Comparison of ENCODE assay signal across 33 cellular contexts in the genomic region with DNA sequence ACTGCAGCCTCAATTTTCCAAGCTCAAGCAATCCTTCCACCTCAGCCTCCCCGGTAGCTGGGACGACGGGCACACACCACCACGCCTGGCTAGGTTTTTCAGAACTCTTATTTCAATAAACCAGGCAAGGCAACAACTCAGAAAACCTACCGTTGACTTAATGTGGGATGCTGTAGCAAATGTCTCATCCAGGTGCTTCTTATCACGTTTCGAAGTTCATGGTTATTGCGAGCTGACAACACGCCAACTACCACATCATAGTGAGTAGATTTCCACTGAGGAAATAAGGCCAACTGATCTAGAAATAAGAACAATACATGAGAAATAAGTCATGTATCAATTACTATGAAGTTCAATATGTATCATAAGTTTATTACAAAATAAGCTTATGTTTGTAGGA.
"Had no signal": no experiment of that assay in that cellular context is flagged by ENCODE, and none has a peak within 500 bp of the region (broad histone marks: within the 10 kb centered on the region; RNA-seq: fewer than 3 reads in every experiment).

No MANE protein-coding gene starts in this region.

- DNase-seq: activated B cell treated with CpG ODN at 0.5 μM for 24 hours; activated CD4-positive, alpha-beta memory T cell treated with anti-CD3 and anti-CD28 coated beads for 36 hours; activated CD4-positive, alpha-beta T cell treated with anti-CD3 and anti-CD28 coated beads for 4 hours; activated CD4-positive, alpha-beta T cell treated with anti-CD3 and anti-CD28 coated beads, Interleukin-2, amount 10 ng/mL, durations not matched to agents 24 days and 14 days; activated CD4-positive, alpha-beta T cell treated with anti-CD3 and anti-CD28 coated beads, Interleukin-2, amount 50 U/mL, for 1 hour; activated CD4-positive, alpha-beta T cell treated with anti-CD3 and anti-CD28 coated beads, Interleukin-2, amount 50 U/mL, for 4 hours; activated CD4-positive, CD25-positive, alpha-beta regulatory T cell treated with anti-CD3 and anti-CD28 coated beads, Interleukin-2, amount 50 U/mL, for 72 hours; activated CD8-positive, alpha-beta memory T cell treated with anti-CD3 and anti-CD28 coated beads, Interleukin-2, amount 50 U/mL, for 4 hours; activated CD8-positive, alpha-beta T cell treated with anti-CD3 and anti-CD28 coated beads for 36 hours; activated effector memory CD4-positive, alpha-beta T cell treated with anti-CD3 and anti-CD28 coated beads, Interleukin-2, amount 50 U/mL, for 16 hours; activated gamma-delta T cell treated with Interleukin-2 at 50 U/mL for 16 hours; activated naive CD4-positive, alpha-beta T cell; activated naive CD4-positive, alpha-beta T cell treated with anti-CD3 and anti-CD28 coated beads for 36 hours; activated naive CD4-positive, alpha-beta T cell treated with anti-CD3 and anti-CD28 coated beads, Interleukin-2, amount 50 U/mL, for 16 hours; activated naive CD8-positive, alpha-beta T cell treated with anti-CD3 and anti-CD28 coated beads for 36 hours; activated T-cell treated with anti-CD3 and anti-CD28 coated beads for 4 hours; activated T-cell treated with anti-CD3 and anti-CD28 coated beads, Interleukin-2, amount 50 U/mL, for 1 hour; activated T-cell treated with anti-CD3 and anti-CD28 coated beads, Interleukin-2, amount 50 U/mL, for 4 hours; activated T-cell treated with anti-CD3 and anti-CD28 coated beads, Interleukin-2, amount 50 U/mL, for 72 hours; adrenal gland; amniotic stem cell; aorta; body of pancreas; brain microvascular endothelial cell; central memory CD4-positive, alpha-beta T cell; T-cell; T-helper 2 cell; T-helper 9 cell had no signal

- H3K9me3 ChIP-seq: adrenal gland, body of pancreas, breast epithelium had no signal

- H3K4me3 ChIP-seq: adrenal gland, body of pancreas, breast epithelium had no signal

- H3K4me1 ChIP-seq: adrenal gland, body of pancreas, breast epithelium had no signal

- ATAC-seq: activated CD8-positive, alpha-beta T cell treated with anti-CD3 and anti-CD28 coated beads for 36 hours; activated naive CD4-positive, alpha-beta T cell treated with anti-CD3 and anti-CD28 coated beads, Interleukin-2, amount 50 U/mL, for 72 hours; activated T-cell treated with anti-CD3 and anti-CD28 coated beads, Interleukin-2, amount 50 U/mL, for 4 hours; activated T-cell treated with anti-CD3 and anti-CD28 coated beads, Interleukin-2, amount 50 U/mL, for 72 hours; activated T-helper 17 cell treated with anti-CD3 and anti-CD28 coated beads, Interleukin-2, amount 50 U/mL, for 72 hours; body of pancreas; T-cell had no signal

- H3K27ac ChIP-seq: adrenal gland, body of pancreas, brain microvascular endothelial cell, breast epithelium, VCaP had no signal

- H3K36me3 ChIP-seq: breast epithelium had no signal

- FAIRE-seq: astrocyte had no signal

- H3K27me3 ChIP-seq: adrenal gland, body of pancreas, brain microvascular endothelial cell, breast epithelium had no signal
